Comparison of ENCODE assay signal across 8 cellular contexts in genomic region chr6:7974932-7975763, GRCh38.
DNase-seq lines count a peak whose midpoint lies in the region; ATAC-seq and TF ChIP-seq lines count a peak whose summit lies in the region.

No MANE protein-coding gene starts in this region.

- H3K4me3 ChIP-seq in uterus: no peak overlapping the region

- no peak for TF ChIP-seq CTCF in uterus (IDR thresholded peaks at IDR 0.05)

- peaks cover 3% of the 10 kb centered on the region for H3K9me3 Mint-ChIP-seq in memory B cell

- H3K9me3 ChIP-seq in uterus: no peaks in the 10 kb centered on the region

- H3K4me1 ChIP-seq in uterus: peaks cover 0 to 6% of the 10 kb centered on the region in 2 donors

- no peaks in the 10 kb centered on the region for H3K27me3 ChIP-seq in uterus

- TF ChIP-seq POLR2A in uterus (IDR thresholded peaks at IDR 0.05): no peak

- peak overlapping the region; percentile 62 to 70 for H3K27ac ChIP-seq in uterus

- peaks cover 5% of the 10 kb centered on the region for H3K36me3 Mint-ChIP-seq in memory B cell

- H3K4me3 Mint-ChIP-seq in memory B cell: peak overlapping the region; percentile 35

- H3K36me3 ChIP-seq in uterus: no peaks in the 10 kb centered on the region

- intact Hi-C loops in uterus (cut with DNase I; ENCODE audit: low total_unique reads): no loop called here

- peaks cover 2% of the 10 kb centered on the region for H3K27me3 Mint-ChIP-seq in memory B cell

- DNase-seq in NCI-H446 treated with DMSO at 0.1 percent for 48 hours (lab: John Stamatoyannopoulos, UW) (peak; percentile 50), dermis microvascular lymphatic vessel endothelial cell (ENCODE audit: low read depth in 2 of 2) (peak; percentile 97 to 100), memory B cell (ENCODE audit: low spot score in 2 of 2) (no peak), uterus (peak; percentile 86 to 96), GDM1 (lab: John Stamatoyannopoulos, UW) (no peak), RPMI8226 (no peak)

- ATAC-seq in GM19351 (IDR thresholded peaks at IDR 0.05; ENCODE audit: unreplicated experiment) (peak; percentile 53), memory B cell (ENCODE audit: low read depth) (no peak), HG03159 (IDR thresholded peaks at IDR 0.05; ENCODE audit: unreplicated experiment) (no peak)

- H3K4me1 Mint-ChIP-seq in memory B cell: peaks cover 17% of the 10 kb centered on the region

- H3K27ac Mint-ChIP-seq in memory B cell: no peak overlapping the region

Comparison
In these comparisons a context has a peak if more than half of its experiments do, and no peak if none do; other contexts are left out.
1. DNase-seq: peak in NCI-H446 treated with DMSO at 0.1 percent for 48 hours (single experiment), dermis microvascular lymphatic vessel endothelial cell (2 of 2) and uterus (2 of 2); none in memory B cell (0 of 2), GDM1 (single experiment) and RPMI8226 (single experiment).